In genomic region chr12:122526683-122527477, GRCh38 we compare ENCODE assay signal across 8 cellular contexts. TPM values are rescaled to one million over a fixed set of nuclear protein-coding genes. Genes with fewer than 3 reads are reported as not detected.
DNase-seq lines count a peak whose midpoint lies in the region; ATAC-seq and TF ChIP-seq lines count a peak whose summit lies in the region.

KNTC1 (plus strand) TSS chr12:122527249; CDS start chr12:122530064, 2,815 bp downstream.
RSRC2 (minus strand) TSS chr12:122526936; CDS start chr12:122526853, 83 bp downstream.

- peak; percentile 43; the same call in 1 of the 2 replicates for TF ChIP-seq EP300 in Ishikawa (IDR thresholded peaks at IDR 0.05; ENCODE audit: borderline replicate concordance)

- H3K4me3 ChIP-seq in epithelial cell of proximal tubule (ENCODE audit: low read depth, low read length), result peak within 1 kb of the TSS; percentile 98
- peak within 1 kb of the TSS; percentile 61 for H3K4me3 ChIP-seq in mucosa of descending colon

- H3K36me3 ChIP-seq in mucosa of descending colon (ENCODE audit: low read depth), result peaks cover 4% of the 10 kb centered on the region

- no peaks in the 10 kb centered on the region for H3K9me3 ChIP-seq in mucosa of descending colon

- intact Hi-C loops in mucosa of descending colon (cut with DNase I, micrococcal nuclease), result no loop called here

- no peak for TF ChIP-seq CTCF in epithelial cell of proximal tubule (conservative IDR thresholded peaks at IDR 0.05; ENCODE audit: low read depth, low read length)
- no peak for TF ChIP-seq CTCF in mucosa of descending colon (IDR thresholded peaks at IDR 0.05)

- ATAC-seq in GM21576 (IDR thresholded peaks at IDR 0.05; ENCODE audit: unreplicated experiment) (peak; percentile 93), mucosa of descending colon (peak; percentile 95)

- peaks cover 38% of the 10 kb centered on the region for H3K4me1 ChIP-seq in mucosa of descending colon (ENCODE audit: low read depth)

- peak; percentile 99 for DNase-seq in DMS153 (lab: John Stamatoyannopoulos, UW)
- DNase-seq in OCI-M2 (lab: John Stamatoyannopoulos, UW; ENCODE audit: unreplicated experiment), result peak; percentile 72
- peak; percentile 98 for DNase-seq in activated T-cell treated with anti-CD3 and anti-CD28 coated beads for 4 hours
- DNase-seq in epithelial cell of proximal tubule (ENCODE audit: low read depth), result peak; percentile 95
- DNase-seq in mucosa of descending colon, result peak; percentile 94 to 100 (median 97)
- DNase-seq in stimulated activated CD8-positive, alpha-beta memory T cell treated with anti-CD3 and anti-CD28 coated beads, Interleukin-4, amount 100 ng/mL, for 24 hours (ENCODE audit: low read depth), result peak; percentile 95

- TF ChIP-seq RAD21 in Ishikawa (IDR thresholded peaks at IDR 0.05; ENCODE audit: low read depth), result no peak

TF ChIP-seq in Ishikawa, 13 proteins besides CTCF, POLR2A, EP300 and RAD21:
- TF ChIP-seq MAX (IDR thresholded peaks at IDR 0.05) (peak; percentile 86), NFIC (IDR thresholded peaks at IDR 0.05) (no peak), ZBTB7A (IDR thresholded peaks at IDR 0.05; ENCODE audit: low read depth) (no peak), CEBPB (IDR thresholded peaks at IDR 0.05) (no peak), REST (IDR thresholded peaks at IDR 0.05; ENCODE audit: low read depth) (no peak), TAF1 (IDR thresholded peaks at IDR 0.05; ENCODE audit: low read depth) (peak; percentile 94), YY1 (IDR thresholded peaks at IDR 0.05; ENCODE audit: low read depth) (peak; percentile 99), TCF12 (IDR thresholded peaks at IDR 0.05; ENCODE audit: low read depth) (peak; percentile 53; the same call in 1 of the 2 replicates), CREB1 (IDR thresholded peaks at IDR 0.05; ENCODE audit: low read depth) (no peak; the same call in 1 of the 2 replicates), USF1 (IDR thresholded peaks at IDR 0.05) (no peak; the same call in 1 of the 2 replicates), TEAD4 (IDR thresholded peaks at IDR 0.05) (peak; percentile 79), FOXM1 (IDR thresholded peaks at IDR 0.05; ENCODE audit: borderline replicate concordance, low read depth) (no peak), EGR1 (IDR thresholded peaks at IDR 0.05) (peak; percentile 86)

RNA-seq across cellular contexts. Expression of gene KNTC1, which starts in this region (rescaled TPM):
- total RNA-seq in epithelial cell of proximal tubule (45.2 and 61.2 TPM in 2 replicates), mucosa of descending colon (10 to 100 TPM; 11.4 to 28.3 (median 16.2) TPM)

RNA-seq across cellular contexts. Expression of gene RSRC2, which starts in this region (rescaled TPM):
- total RNA-seq in epithelial cell of proximal tubule (44.9 and 72.4 TPM in 2 replicates), mucosa of descending colon (10 to 100 TPM; 57.3 to 72.5 (median 60.4) TPM)

Comparison
In these comparisons a context has a peak if more than half of its experiments do, and no peak if none do; other contexts are left out.
1. Peak in every context shown above with its lines: DNase-seq, ATAC-seq and H3K4me3 ChIP-seq.